ENCODE assay signal across 8 cellular contexts in the genomic region with DNA sequence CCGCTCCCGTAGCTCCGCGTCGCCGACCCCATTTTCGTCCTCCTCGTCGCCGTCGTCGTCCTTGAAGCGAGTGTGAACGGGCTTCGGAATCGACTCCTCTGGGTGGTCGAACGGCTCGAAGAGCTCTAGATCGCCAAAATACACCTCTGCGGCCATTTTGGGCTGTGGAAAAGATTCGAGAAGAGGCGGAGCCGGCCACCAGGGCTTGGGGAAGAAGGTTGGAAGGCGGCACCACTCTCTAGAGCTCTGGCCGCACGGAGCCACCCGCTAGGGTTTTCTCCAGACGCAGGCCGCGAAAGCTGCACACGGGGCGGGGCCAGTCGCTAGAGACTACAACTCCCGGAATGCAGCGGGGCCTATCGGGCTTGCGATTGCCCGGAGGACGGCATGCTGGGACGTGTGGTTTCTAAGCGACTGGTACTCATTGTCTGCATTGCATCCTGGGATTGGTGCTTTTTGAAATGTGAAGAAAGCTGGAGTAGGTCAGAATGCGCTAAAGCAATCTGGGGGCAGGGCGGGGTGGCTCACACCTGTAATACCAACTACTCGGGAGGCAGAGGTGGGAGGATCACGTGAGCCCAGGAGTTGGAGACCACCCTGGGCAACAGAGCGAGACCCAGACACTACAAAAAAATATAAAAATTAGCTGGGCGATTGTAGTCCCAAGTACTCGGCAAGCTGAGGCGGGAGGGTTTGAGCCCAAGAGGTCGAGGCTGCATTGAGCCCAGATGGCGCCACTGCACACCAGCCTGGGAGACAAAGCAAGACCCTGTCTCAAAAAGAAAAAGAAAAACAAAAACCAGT. TPM values are rescaled to one million over a fixed set of nuclear protein-coding genes. Genes with fewer than 3 reads are reported as not detected.
DNase-seq lines count a peak whose midpoint lies in the region; FAIRE-seq and TF ChIP-seq lines count a peak whose summit lies in the region.

A gene (minus strand): TSS at position 248 of the 804 bp plus-strand sequence. CDS start 92 bp downstream, at position 156.

- H3K27ac ChIP-seq in neutrophil, result peak within 1 kb of the TSS; percentile 92
- H3K27ac ChIP-seq in substantia nigra (ENCODE audit: low read depth, low read length, poor library complexity, severe bottlenecking), result peak within 1 kb of the TSS; percentile 98

- no peaks in the 10 kb centered on the region for H3K9me3 ChIP-seq in neutrophil

- DNase-seq in GM06990 (ENCODE audit: extremely low read depth, insufficient read length), result peak; percentile 97
- DNase-seq in HFF-Myc (ENCODE audit: extremely low read depth, low read depth), result peak; percentile 94
- DNase-seq in NAMALWA (ENCODE audit: low spot score), result peak; percentile 99
- DNase-seq in SK-N-DZ (ENCODE audit: low spot score), result peak; percentile 99
- DNase-seq in activated naive CD4-positive, alpha-beta T cell treated with anti-CD3 and anti-CD28 coated beads for 36 hours, result peak; percentile 98
- peak; percentile 89 to 93 for DNase-seq in frontal cortex (ENCODE audit: low spot score in 2 of 2)
- DNase-seq in substantia nigra (lab: John Stamatoyannopoulos, UW), result peak; percentile 57 to 98 (median 94)

- CTCF ChIA-PET in activated naive CD4-positive, alpha-beta T cell treated with anti-CD3 and anti-CD28 coated beads for 36 hours (lab: Charles Lee), result interaction anchor here (0.6 to 1.4 kb wide), 8 partner anchors 16 to 234 kb away, joined by 3 to 7 read pairs (median 4); no protein-coding TSS in a partner anchor

- no peaks in the 10 kb centered on the region for H3K27me3 ChIP-seq in GM06990 (replicated peaks; ENCODE audit: control insufficient read depth, insufficient read depth, low read length)
- no peaks in the 10 kb centered on the region for H3K27me3 ChIP-seq in neutrophil

- H3K27ac Mint-ChIP-seq in activated naive CD4-positive, alpha-beta T cell treated with anti-CD3 and anti-CD28 coated beads for 36 hours, result peak within 1 kb of the TSS; percentile 97

- no peaks in the 10 kb centered on the region for H3K9me3 Mint-ChIP-seq in activated naive CD4-positive, alpha-beta T cell treated with anti-CD3 and anti-CD28 coated beads for 36 hours

- no peak for FAIRE-seq in frontal cortex (lab: Jason Lieb, UNC)

- H3K4me3 ChIP-seq in GM06990 (replicated peaks; ENCODE audit: low read depth, low read length), result peak within 1 kb of the TSS; percentile 82
- peak within 1 kb of the TSS; percentile 72 for H3K4me3 ChIP-seq in HFF-Myc (replicated peaks; ENCODE audit: low read depth, low read length)
- H3K4me3 ChIP-seq in neutrophil (ENCODE audit: low read depth in 1 of 2, low read length in 1 of 2), result peak within 1 kb of the TSS; percentile 75 to 91

- H3K36me3 Mint-ChIP-seq in activated naive CD4-positive, alpha-beta T cell treated with anti-CD3 and anti-CD28 coated beads for 36 hours (ENCODE audit: low read depth), result peaks cover 38% of the 10 kb centered on the region

- intact Hi-C loops in activated naive CD4-positive, alpha-beta T cell treated with anti-CD3 and anti-CD28 coated beads for 36 hours (cut with micrococcal nuclease), result loop anchor here (1.0 to 2.0 kb wide), 9 partner anchors 26 to 698 kb away; a partner anchor contains a TSS

- TF ChIP-seq CTCF in GM06990 (IDR thresholded peaks at IDR 0.05; ENCODE audit: insufficient read depth, low read length, poor library complexity, severe bottlenecking), result peak; percentile 41
- TF ChIP-seq CTCF in HFF-Myc (IDR thresholded peaks at IDR 0.05; ENCODE audit: low read depth, low read length, missing control alignments), result no peak
- TF ChIP-seq CTCF in neutrophil (IDR thresholded peaks at IDR 0.05), result peak; percentile 58

- H3K4me3 Mint-ChIP-seq in activated naive CD4-positive, alpha-beta T cell treated with anti-CD3 and anti-CD28 coated beads for 36 hours, result peak within 1 kb of the TSS; percentile 93

- peaks cover 30 to 34% of the 10 kb centered on the region in 2 experiments for H3K4me1 ChIP-seq in neutrophil (ENCODE audit: control insufficient read depth in 1 of 2, insufficient read depth in 1 of 2, low read depth in 1 of 2, low read length in 1 of 2)

- H3K36me3 ChIP-seq in GM06990 (ENCODE audit: control insufficient read depth, insufficient read depth, low read length), result peaks cover 2% of the 10 kb centered on the region
- peaks cover 29% of the 10 kb centered on the region for H3K36me3 ChIP-seq in neutrophil

- peaks cover 39% of the 10 kb centered on the region for H3K4me1 Mint-ChIP-seq in activated naive CD4-positive, alpha-beta T cell treated with anti-CD3 and anti-CD28 coated beads for 36 hours (ENCODE audit: low read depth)

- no peaks in the 10 kb centered on the region for H3K27me3 Mint-ChIP-seq in activated naive CD4-positive, alpha-beta T cell treated with anti-CD3 and anti-CD28 coated beads for 36 hours (ENCODE audit: low read depth)

RNA-seq across cellular contexts. Expression of the gene that starts here (rescaled TPM):
- polyA plus RNA-seq in SK-N-DZ (2014; cell fraction: cytosol; rRNA removed), result 32.5 and 33.7 TPM in 2 replicates
- 66.5 and 82.5 TPM in 2 replicates for polyA plus RNA-seq in SK-N-DZ (2014; cell fraction: nucleus; rRNA removed)
- total RNA-seq in activated naive CD4-positive, alpha-beta T cell treated with anti-CD3 and anti-CD28 coated beads for 36 hours, result 10 to 100 TPM; 25.9 to 26.0 TPM
- 31.8 TPM for total RNA-seq in frontal cortex

Comparison
In these comparisons a context has a peak if more than half of its experiments do, and no peak if none do; other contexts are left out.
1. Peak in every context shown above with its lines: DNase-seq, H3K4me3 ChIP-seq and H3K27ac ChIP-seq.